1 cellular context compared by ENCODE assay signal in the genomic region with DNA sequence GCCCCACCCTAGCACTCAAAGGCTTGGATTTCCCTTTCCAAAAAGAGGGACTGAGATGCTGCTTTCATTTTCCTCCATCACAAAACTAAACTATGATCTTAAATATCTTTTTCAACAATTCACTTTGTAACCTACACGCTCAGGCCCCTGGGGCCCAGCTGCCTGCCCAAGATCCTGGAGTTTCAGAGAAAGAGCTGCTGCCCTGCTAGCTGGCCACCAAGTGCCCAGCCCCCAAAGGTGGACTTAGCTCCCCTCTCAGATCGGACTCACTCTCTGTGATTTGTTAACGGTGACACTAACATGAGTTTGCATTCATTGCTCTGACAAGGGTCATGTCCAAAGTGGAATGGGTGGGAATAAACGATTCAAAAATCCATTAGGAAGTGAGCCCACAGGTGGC.
TF ChIP-seq lines count a peak whose summit lies in the region.

No MANE protein-coding gene starts in this region.

TF ChIP-seq in HepG2, 621 proteins besides CTCF, POLR2A, EP300 and RAD21:
- peak; percentile 15; the same call in 1 of the 2 replicates for TF ChIP-seq SAP130 (CRISPR knock-in tag; IDR thresholded peaks at IDR 0.05; ENCODE audit: low read depth)
- TF ChIP-seq HNF4A (CRISPR knock-in tag; IDR thresholded peaks at IDR 0.05), result peak; percentile 46
- TF ChIP-seq, protein P1, sequence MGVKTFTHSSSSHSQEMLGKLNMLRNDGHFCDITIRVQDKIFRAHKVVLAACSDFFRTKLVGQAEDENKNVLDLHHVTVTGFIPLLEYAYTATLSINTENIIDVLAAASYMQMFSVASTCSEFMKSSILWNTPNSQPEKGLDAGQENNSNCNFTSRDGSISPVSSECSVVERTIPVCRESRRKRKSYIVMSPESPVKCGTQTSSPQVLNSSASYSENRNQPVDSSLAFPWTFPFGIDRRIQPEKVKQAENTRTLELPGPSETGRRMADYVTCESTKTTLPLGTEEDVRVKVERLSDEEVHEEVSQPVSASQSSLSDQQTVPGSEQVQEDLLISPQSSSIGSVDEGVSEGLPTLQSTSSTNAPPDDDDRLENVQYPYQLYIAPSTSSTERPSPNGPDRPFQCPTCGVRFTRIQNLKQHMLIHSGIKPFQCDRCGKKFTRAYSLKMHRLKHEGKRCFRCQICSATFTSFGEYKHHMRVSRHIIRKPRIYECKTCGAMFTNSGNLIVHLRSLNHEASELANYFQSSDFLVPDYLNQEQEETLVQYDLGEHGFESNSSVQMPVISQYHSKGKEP (CRISPR knock-in tag; IDR thresholded peaks at IDR 0.05), result no peak
- TF ChIP-seq ARHGAP35 (CRISPR knock-in tag; IDR thresholded peaks at IDR 0.05; ENCODE audit: borderline replicate concordance), result no peak
- TF ChIP-seq GFI1 (CRISPR knock-in tag; IDR thresholded peaks at IDR 0.05; ENCODE audit: borderline replicate concordance), result peak; percentile 50; the same call in 1 of the 2 replicates
- TF ChIP-seq PHF21A (CRISPR knock-in tag; IDR thresholded peaks at IDR 0.05), result 0 out of 2 replicates have a peak, but pooled peaks have one; percentile 34
- TF ChIP-seq, protein P2, sequence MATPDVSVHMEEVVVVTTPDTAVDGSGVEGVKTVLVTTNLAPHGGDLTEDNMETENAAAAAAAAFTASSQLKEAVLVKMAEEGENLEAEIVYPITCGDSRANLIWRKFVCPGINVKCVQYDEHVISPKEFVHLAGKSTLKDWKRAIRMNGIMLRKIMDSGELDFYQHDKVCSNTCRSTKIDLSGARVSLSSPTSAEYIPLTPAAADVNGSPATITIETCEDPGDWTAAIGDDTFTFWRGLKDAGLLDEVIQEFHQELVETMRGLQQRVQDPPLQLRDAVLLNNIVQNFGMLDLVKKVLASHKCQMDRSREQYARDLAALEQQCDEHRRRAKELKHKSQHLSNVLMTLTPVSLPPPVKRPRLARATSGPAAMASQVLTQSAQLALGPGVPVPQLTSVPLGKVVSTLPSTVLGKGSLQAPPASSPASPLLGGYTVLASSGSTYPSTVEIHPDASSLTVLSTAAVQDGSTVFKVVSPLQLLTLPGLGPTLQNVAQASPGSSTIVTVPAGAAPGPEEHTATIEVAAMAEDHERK (CRISPR knock-in tag; IDR thresholded peaks at IDR 0.05; ENCODE audit: low read depth), result no peak
